ENCODE assay signal across 23 cellular contexts in genomic region chr12:3557136-3557697, GRCh38.
"Had no signal": no experiment of that assay in that cellular context is flagged by ENCODE, and none has a peak within 500 bp of the region (broad histone marks: within the 10 kb centered on the region; RNA-seq: fewer than 3 reads in every experiment).

No MANE protein-coding gene starts in this region.

- H3K9ac ChIP-seq: KMS-11, SK-N-SH had no signal

- H3K4me3 ChIP-seq: SJCRH30 had no signal

- H3K9me3 ChIP-seq: SK-N-SH had no signal

- H3K4me2 ChIP-seq: KMS-11, SK-N-SH had no signal

- H3K36me3 ChIP-seq: SJCRH30 had no signal

- DNase-seq: activated CD4-positive, alpha-beta T cell treated with anti-CD3 and anti-CD28 coated beads for 48 hours; activated CD4-positive, alpha-beta T cell treated with anti-CD3 and anti-CD28 coated beads, Interleukin-2, amount 50 U/mL, for 4 hours; activated CD4-positive, CD25-positive, alpha-beta regulatory T cell treated with anti-CD3 and anti-CD28 coated beads, Interleukin-2, amount 50 U/mL, for 72 hours; activated CD8-positive, alpha-beta memory T cell treated with anti-CD3 and anti-CD28 coated beads, Interleukin-2, amount 50 U/mL, for 48 hours; activated CD8-positive, alpha-beta T cell treated with anti-CD3 and anti-CD28 coated beads, Interleukin-2, amount 10 ng/mL, durations not matched to agents 7 days and 5 days; activated naive CD4-positive, alpha-beta T cell treated with anti-CD3 and anti-CD28 coated beads for 36 hours; activated T-cell treated with anti-CD3 and anti-CD28 coated beads, Interleukin-2, amount 50 U/mL, for 1 hour; amygdala; NCI-H1092 treated with DMSO at 0.1 percent for 48 hours; NCI-H1417 treated with DMSO at 0.1 percent for 48 hours; NCI-H1694; NCI-H2029; NCI-H2107; NCI-H2171 treated with DMSO at 0.1 percent for 48 hours; NCI-H226; NCI-H510A; NCI-H526 treated with DMSO at 0.1 percent for 48 hours; NCI-H82; SJCRH30; SK-N-SH; T-helper 1 cell had no signal

- H3K9me2 ChIP-seq: SK-N-SH had no signal

- FAIRE-seq: astrocyte had no signal

- H3K4me1 ChIP-seq: SJCRH30 had no signal

- H3K27ac ChIP-seq: KMS-11, SJCRH30 had no signal
